ENCODE assay signal across 28 cellular contexts in the genomic region with DNA sequence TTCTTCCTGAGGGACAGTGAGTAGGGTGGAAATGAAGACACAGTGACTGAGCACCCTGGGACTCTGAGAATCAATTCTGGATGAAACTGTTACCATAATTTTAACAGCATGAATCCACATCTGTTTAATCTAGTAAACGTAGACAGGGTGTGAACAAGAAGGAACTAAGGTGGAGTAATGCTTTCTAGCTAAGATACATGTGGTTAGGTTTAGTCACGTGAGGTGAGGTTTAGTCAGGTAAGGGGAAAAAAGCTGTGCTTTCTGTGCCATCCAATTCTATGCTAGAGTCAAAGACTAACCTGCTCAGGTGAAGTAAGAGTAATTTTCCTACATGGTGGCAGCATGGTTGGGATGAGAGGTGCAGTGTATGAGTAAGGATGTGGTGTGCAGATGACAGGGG. TPM values are rescaled to one million over a fixed set of nuclear protein-coding genes. Genes with fewer than 3 reads are reported as not detected.
"Had no signal": no experiment of that assay in that cellular context is flagged by ENCODE, and none has a peak within 500 bp of the region (broad histone marks: within the 10 kb centered on the region; RNA-seq: fewer than 3 reads in every experiment).

No MANE protein-coding gene starts in this region.

- H3K27me3 Mint-ChIP-seq: activated naive CD4-positive, alpha-beta T cell treated with anti-CD3 and anti-CD28 coated beads, Interleukin-2, amount 10 ng/mL, durations not matched to agents 7 days and 5 days had no signal

- ATAC-seq: left cardiac atrium; left ventricle myocardium superior; naive thymus-derived CD4-positive, alpha-beta T cell; SK-N-SH treated with all-trans-retinoic acid at 6 μM for 48 hours; T-helper 17 cell had no signal

- H3K36me3 Mint-ChIP-seq: activated naive CD4-positive, alpha-beta T cell treated with anti-CD3 and anti-CD28 coated beads, Interleukin-2, amount 10 ng/mL, durations not matched to agents 7 days and 5 days; naive thymus-derived CD4-positive, alpha-beta T cell; type B pancreatic cell had no signal

- H3K27ac Mint-ChIP-seq: activated CD4-positive, alpha-beta T cell treated with anti-CD3 and anti-CD28 coated beads, Interleukin-2, amount 10 ng/mL, durations not matched to agents 7 days and 5 days; activated CD8-positive, alpha-beta T cell treated with anti-CD3 and anti-CD28 coated beads for 36 hours; activated naive CD4-positive, alpha-beta T cell treated with anti-CD3 and anti-CD28 coated beads, Interleukin-2, amount 10 ng/mL, durations not matched to agents 7 days and 5 days; activated naive CD8-positive, alpha-beta T cell treated with anti-CD3 and anti-CD28 coated beads, Interleukin-2, amount 10 ng/mL, durations not matched to agents 7 days and 5 days; naive thymus-derived CD4-positive, alpha-beta T cell; T-helper 17 cell had no signal

- H3K4me3 Mint-ChIP-seq: activated CD4-positive, alpha-beta T cell treated with anti-CD3 and anti-CD28 coated beads, Interleukin-2, amount 10 ng/mL, durations not matched to agents 7 days and 5 days; activated CD8-positive, alpha-beta T cell treated with anti-CD3 and anti-CD28 coated beads for 36 hours; activated naive CD4-positive, alpha-beta T cell treated with anti-CD3 and anti-CD28 coated beads, Interleukin-2, amount 10 ng/mL, durations not matched to agents 7 days and 5 days; activated naive CD8-positive, alpha-beta T cell treated with anti-CD3 and anti-CD28 coated beads, Interleukin-2, amount 10 ng/mL, durations not matched to agents 7 days and 5 days; naive thymus-derived CD4-positive, alpha-beta T cell; T-helper 17 cell; type B pancreatic cell had no signal

- H3K27ac ChIP-seq: esophagus squamous epithelium, ovary, prostate gland, vagina, WERI-Rb-1 had no signal

- H3K4me1 ChIP-seq: esophagus squamous epithelium, prostate gland, vagina had no signal

- DNase-seq: activated CD4-positive, alpha-beta T cell treated with anti-CD3 and anti-CD28 coated beads for 1 hour; activated CD4-positive, alpha-beta T cell treated with anti-CD3 and anti-CD28 coated beads, Interleukin-2, amount 10 ng/mL, durations not matched to agents 7 days and 5 days; activated CD8-positive, alpha-beta T cell treated with anti-CD3 and anti-CD28 coated beads for 36 hours; activated effector memory CD4-positive, alpha-beta T cell treated with anti-CD3 and anti-CD28 coated beads, Interleukin-2, amount 50 U/mL, for 16 hours; activated naive CD4-positive, alpha-beta T cell treated with anti-CD3 and anti-CD28 coated beads, Interleukin-2, amount 10 ng/mL, durations not matched to agents 7 days and 5 days; activated naive CD8-positive, alpha-beta T cell treated with anti-CD3 and anti-CD28 coated beads, Interleukin-2, amount 10 ng/mL, durations not matched to agents 7 days and 5 days; central memory CD4-positive, alpha-beta T cell; esophagus squamous epithelium; left cardiac atrium; left ventricle myocardium superior; midbrain; naive thymus-derived CD4-positive, alpha-beta T cell; ovary; sigmoid colon; small intestine; stimulated activated CD4-positive, alpha-beta T cell treated with anti-CD3 and anti-CD28 coated beads, Interleukin-15, amount 100 ng/mL, for 24 hours; stimulated activated CD4-positive, alpha-beta T cell treated with anti-CD3 and anti-CD28 coated beads, Interleukin-2, amount 100 ng/mL, for 24 hours; stimulated activated naive CD4-positive, alpha-beta T cell; T-helper 17 cell; T1000; WERI-Rb-1 had no signal

- H3K4me3 ChIP-seq: esophagus squamous epithelium, ovary, prostate gland, sigmoid colon, vagina had no signal

- H3K27me3 ChIP-seq: esophagus squamous epithelium, ovary, sigmoid colon, vagina had no signal

- H3K36me3 ChIP-seq: esophagus squamous epithelium, ovary, prostate gland, sigmoid colon, vagina, WERI-Rb-1 had no signal

- H3K9me3 Mint-ChIP-seq: activated CD4-positive, alpha-beta T cell treated with anti-CD3 and anti-CD28 coated beads, Interleukin-2, amount 10 ng/mL, durations not matched to agents 7 days and 5 days; activated CD8-positive, alpha-beta T cell treated with anti-CD3 and anti-CD28 coated beads for 36 hours; activated naive CD4-positive, alpha-beta T cell treated with anti-CD3 and anti-CD28 coated beads, Interleukin-2, amount 10 ng/mL, durations not matched to agents 7 days and 5 days; activated naive CD8-positive, alpha-beta T cell treated with anti-CD3 and anti-CD28 coated beads, Interleukin-2, amount 10 ng/mL, durations not matched to agents 7 days and 5 days had no signal

- H3K4me1 Mint-ChIP-seq: activated CD4-positive, alpha-beta T cell treated with anti-CD3 and anti-CD28 coated beads, Interleukin-2, amount 10 ng/mL, durations not matched to agents 7 days and 5 days; activated naive CD4-positive, alpha-beta T cell treated with anti-CD3 and anti-CD28 coated beads, Interleukin-2, amount 10 ng/mL, durations not matched to agents 7 days and 5 days; activated naive CD8-positive, alpha-beta T cell treated with anti-CD3 and anti-CD28 coated beads, Interleukin-2, amount 10 ng/mL, durations not matched to agents 7 days and 5 days; naive thymus-derived CD4-positive, alpha-beta T cell; T-helper 17 cell had no signal

- H3K9me3 ChIP-seq: esophagus squamous epithelium, ovary, prostate gland, sigmoid colon, vagina had no signal

RNA-seq across cellular contexts. Expression of a gene that starts 54.0 kb away (rescaled TPM):
- total RNA-seq: activated CD4-positive, alpha-beta T cell treated with anti-CD3 and anti-CD28 coated beads, Interleukin-2, amount 10 ng/mL, durations not matched to agents 7 days and 5 days; activated CD8-positive, alpha-beta T cell treated with anti-CD3 and anti-CD28 coated beads for 36 hours; activated naive CD8-positive, alpha-beta T cell treated with anti-CD3 and anti-CD28 coated beads, Interleukin-2, amount 10 ng/mL, durations not matched to agents 7 days and 5 days; astrocyte; endothelial cell of umbilical vein; naive thymus-derived CD4-positive, alpha-beta T cell; T-helper 17 cell; vagina had no signal
- polyA plus RNA-seq: endothelial cell of umbilical vein; naive thymus-derived CD4-positive, alpha-beta T cell; neural cell had no signal
